ENCODE assay signal across 8 cellular contexts in genomic region chr2:158745067-158745865, GRCh38. TPM values are rescaled to one million over a fixed set of nuclear protein-coding genes. Genes with fewer than 3 reads are reported as not detected.
A peak's percentile ranks its signal among the peaks of the same experiment; 100 is the strongest.
DNase-seq lines count a peak whose midpoint lies in the region; ATAC-seq, FAIRE-seq and TF ChIP-seq lines count a peak whose summit lies in the region.

No MANE protein-coding gene starts in this region.

- H3K27me3 Mint-ChIP-seq in activated CD4-positive, alpha-beta T cell treated with anti-CD3 and anti-CD28 coated beads, Interleukin-2, amount 10 ng/mL, durations not matched to agents 7 days and 5 days: peaks cover 15% of the 10 kb centered on the region
- H3K27me3 Mint-ChIP-seq in nephron progenitor cell (ENCODE audit: low read depth, poor library complexity): peaks cover 19% of the 10 kb centered on the region

- no peak overlapping the region for H3K4me3 Mint-ChIP-seq in activated CD4-positive, alpha-beta T cell treated with anti-CD3 and anti-CD28 coated beads, Interleukin-2, amount 10 ng/mL, durations not matched to agents 7 days and 5 days
- peak overlapping the region; percentile 54 for H3K4me3 Mint-ChIP-seq in nephron progenitor cell

- no peak for FAIRE-seq in frontal cortex (lab: Jason Lieb, UNC)

- no peak overlapping the region for H3K4me3 ChIP-seq in HFF-Myc (replicated peaks; ENCODE audit: low read depth, low read length)

- ATAC-seq in GM19395 (IDR thresholded peaks at IDR 0.05; ENCODE audit: unreplicated experiment): no peak

- DNase-seq in GM03348 (ENCODE audit: low spot score): peak; percentile 60
- DNase-seq in HFF-Myc (ENCODE audit: extremely low read depth, low read depth): no peak
- DNase-seq in NCI-H1930 (lab: John Stamatoyannopoulos, UW): peak; percentile 31 to 52
- peak; percentile 48 for DNase-seq in activated CD4-positive, alpha-beta T cell treated with anti-CD3 and anti-CD28 coated beads, Interleukin-2, amount 10 ng/mL, durations not matched to agents 7 days and 5 days
- DNase-seq in fibroblast of peridontal ligament (ENCODE audit: extremely low read depth): peak; percentile 77
- DNase-seq in nephron progenitor cell: peak; percentile 60
- no peak for DNase-seq in frontal cortex (ENCODE audit: low spot score in 2 of 2)

- POLR2A ChIA-PET in activated CD4-positive, alpha-beta T cell treated with anti-CD3 and anti-CD28 coated beads, Interleukin-2, amount 10 ng/mL, durations not matched to agents 7 days and 5 days (lab: Charles Lee): no interaction called here

- no peaks in the 10 kb centered on the region for H3K4me1 Mint-ChIP-seq in activated CD4-positive, alpha-beta T cell treated with anti-CD3 and anti-CD28 coated beads, Interleukin-2, amount 10 ng/mL, durations not matched to agents 7 days and 5 days
- peaks cover 59% of the 10 kb centered on the region for H3K4me1 Mint-ChIP-seq in nephron progenitor cell

- no peaks in the 10 kb centered on the region for H3K9me3 Mint-ChIP-seq in activated CD4-positive, alpha-beta T cell treated with anti-CD3 and anti-CD28 coated beads, Interleukin-2, amount 10 ng/mL, durations not matched to agents 7 days and 5 days
- no peaks in the 10 kb centered on the region for H3K9me3 Mint-ChIP-seq in nephron progenitor cell

- no peaks in the 10 kb centered on the region for H3K36me3 Mint-ChIP-seq in activated CD4-positive, alpha-beta T cell treated with anti-CD3 and anti-CD28 coated beads, Interleukin-2, amount 10 ng/mL, durations not matched to agents 7 days and 5 days (ENCODE audit: low read depth)
- H3K36me3 Mint-ChIP-seq in nephron progenitor cell (ENCODE audit: low read depth): no peaks in the 10 kb centered on the region

- H3K27ac Mint-ChIP-seq in activated CD4-positive, alpha-beta T cell treated with anti-CD3 and anti-CD28 coated beads, Interleukin-2, amount 10 ng/mL, durations not matched to agents 7 days and 5 days: no peak overlapping the region
- peak overlapping the region; percentile 55 for H3K27ac Mint-ChIP-seq in nephron progenitor cell

- CTCF ChIA-PET in activated CD4-positive, alpha-beta T cell treated with anti-CD3 and anti-CD28 coated beads, Interleukin-2, amount 10 ng/mL, durations not matched to agents 7 days and 5 days (lab: Charles Lee): interaction anchor here (0.6 to 1.2 kb wide), 4 partner anchors 9 to 725 kb away, joined by 3 to 7 read pairs (median 3); no protein-coding TSS in a partner anchor

- TF ChIP-seq CTCF in HFF-Myc (IDR thresholded peaks at IDR 0.05; ENCODE audit: low read depth, low read length, missing control alignments) (peak; percentile 60), nephron progenitor cell (IDR thresholded peaks at IDR 0.05) (peak; percentile 63)

RNA-seq across cellular contexts. Expression of gene DAPL1, which starts 49.9 kb away (rescaled TPM):
- not detected for total RNA-seq in activated CD4-positive, alpha-beta T cell treated with anti-CD3 and anti-CD28 coated beads, Interleukin-2, amount 10 ng/mL, durations not matched to agents 7 days and 5 days
- not detected for total RNA-seq in frontal cortex

Comparison
In these comparisons a context has a peak if more than half of its experiments do, and no peak if none do; other contexts are left out.
1. DNase-seq: peak in GM03348 (single experiment), NCI-H1930 (2 of 2), activated CD4-positive, alpha-beta T cell treated with anti-CD3 and anti-CD28 coated beads, Interleukin-2, amount 10 ng/mL, durations not matched to agents 7 days and 5 days (single experiment), fibroblast of peridontal ligament (single experiment) and nephron progenitor cell (single experiment); none in HFF-Myc (single experiment) and frontal cortex (0 of 2).